ENCODE assay signal across 21 cellular contexts in genomic region chr12:28704477-28705169, GRCh38.
DNase-seq lines count a peak whose midpoint lies in the region; ATAC-seq and TF ChIP-seq lines count a peak whose summit lies in the region.
"Had no signal": no experiment of that assay in that cellular context is flagged by ENCODE, and none has a peak within 500 bp of the region (broad histone marks: within the 10 kb centered on the region; RNA-seq: fewer than 3 reads in every experiment).

No MANE protein-coding gene starts in this region.

- H3K4me1 Mint-ChIP-seq in type B pancreatic cell (ENCODE audit: unreplicated experiment), result no peaks in the 10 kb centered on the region
- H3K4me1 Mint-ChIP-seq: B cell; CD4-positive, CD25-positive, alpha-beta regulatory T cell had no signal

- no peak for TF ChIP-seq POLR2A in gastroesophageal sphincter (IDR thresholded peaks at IDR 0.05)

- TF ChIP-seq CTCF in BJ (IDR thresholded peaks at IDR 0.05; ENCODE audit: insufficient read depth, low read depth, low read length) (no peak), astrocyte of the spinal cord (IDR thresholded peaks at IDR 0.05; ENCODE audit: low read depth, low read length) (no peak), type B pancreatic cell (conservative IDR thresholded peaks at IDR 0.05) (no peak), gastroesophageal sphincter (IDR thresholded peaks at IDR 0.05) (no peak)

- H3K27me3 Mint-ChIP-seq in type B pancreatic cell, result peaks cover 9% of the 10 kb centered on the region
- H3K27me3 Mint-ChIP-seq: B cell; CD4-positive, CD25-positive, alpha-beta regulatory T cell had no signal

- H3K27ac Mint-ChIP-seq in type B pancreatic cell, result peak overlapping the region; percentile 10
- H3K27ac Mint-ChIP-seq: B cell; CD4-positive, CD25-positive, alpha-beta regulatory T cell had no signal

- no peak overlapping the region for H3K27ac ChIP-seq in gastroesophageal sphincter
- H3K27ac ChIP-seq: KMS-11 had no signal

- DNase-seq in BJ (ENCODE audit: low read depth), result peak; percentile 20
- peak; percentile 19 for DNase-seq in HT-29 (ENCODE audit: low spot score)
- DNase-seq in astrocyte of the spinal cord (ENCODE audit: low read depth, low spot score), result peak; percentile 43
- no peak for DNase-seq in type B pancreatic cell (ENCODE audit: extremely low spot score, unreplicated experiment)
- no peak for DNase-seq in stimulated activated naive CD4-positive, alpha-beta T cell (lab: John Stamatoyannopoulos, UW)
- no peak for DNase-seq in epidermal melanocyte (ENCODE audit: insufficient read length, low spot score)
- DNase-seq: CD4-positive, CD25-positive, alpha-beta regulatory T cell; COR-L47; DMS 273 treated with DMSO at 0.1 percent for 48 hours; DND-41; H7; NCI-H1417 treated with DMSO at 0.1 percent for 48 hours; NCI-H187 treated with DMSO at 0.1 percent for 48 hours; NCI-H345; NCI-H524 treated with DMSO at 0.1 percent for 48 hours; RPMI8226; SIG-M5; T-helper 1 cell had no signal

- H3K36me3 ChIP-seq in BJ (ENCODE audit: control insufficient read depth, insufficient read depth, low read length) (no peaks in the 10 kb centered on the region), gastroesophageal sphincter (no peaks in the 10 kb centered on the region)

- H3K9me3 ChIP-seq in gastroesophageal sphincter, result peaks cover 0 to 11% (median 0%) of the 10 kb centered on the region in 3 donors

- TF ChIP-seq EP300 in gastroesophageal sphincter (IDR thresholded peaks at IDR 0.05), result no peak

- CTCF ChIA-PET in BJ (lab: Yijun Ruan, JAX), result no interaction called here

- no peaks in the 10 kb centered on the region for H3K4me1 ChIP-seq in gastroesophageal sphincter

- ATAC-seq in gastroesophageal sphincter, result no peak

- H3K27me3 ChIP-seq in BJ (ENCODE audit: control insufficient read depth, insufficient read depth, low read length) (no peaks in the 10 kb centered on the region), gastroesophageal sphincter (no peaks in the 10 kb centered on the region)

- H3K36me3 Mint-ChIP-seq in type B pancreatic cell, result peaks cover 18% of the 10 kb centered on the region
- H3K36me3 Mint-ChIP-seq: CD4-positive, CD25-positive, alpha-beta regulatory T cell had no signal

- no peak overlapping the region for H3K4me3 Mint-ChIP-seq in type B pancreatic cell
- H3K4me3 Mint-ChIP-seq: B cell; CD4-positive, CD25-positive, alpha-beta regulatory T cell had no signal

- POLR2A ChIA-PET in BJ (lab: Charles Lee), result no interaction called here

- in situ Hi-C loops in astrocyte of the spinal cord (cut with HindIII; ENCODE audit: low sequenced_read_pairs), result no loop called here

- H3K9me3 Mint-ChIP-seq in type B pancreatic cell, result peaks cover 5% of the 10 kb centered on the region

- H3K4me3 ChIP-seq in BJ (ENCODE audit: low read depth, low read length) (no peak overlapping the region), astrocyte of the spinal cord (ENCODE audit: low read depth, low read length) (no peak overlapping the region), gastroesophageal sphincter (no peak overlapping the region)

Comparison
In these comparisons a context has a peak if more than half of its experiments do, and no peak if none do; other contexts are left out.
1. DNase-seq: peak in BJ (single experiment), HT-29 (single experiment) and astrocyte of the spinal cord (single experiment); none in type B pancreatic cell (single experiment), stimulated activated naive CD4-positive, alpha-beta T cell (0 of 6) and epidermal melanocyte (single experiment).